Comparison of ENCODE assay signal across 7 cellular contexts in the genomic region with DNA sequence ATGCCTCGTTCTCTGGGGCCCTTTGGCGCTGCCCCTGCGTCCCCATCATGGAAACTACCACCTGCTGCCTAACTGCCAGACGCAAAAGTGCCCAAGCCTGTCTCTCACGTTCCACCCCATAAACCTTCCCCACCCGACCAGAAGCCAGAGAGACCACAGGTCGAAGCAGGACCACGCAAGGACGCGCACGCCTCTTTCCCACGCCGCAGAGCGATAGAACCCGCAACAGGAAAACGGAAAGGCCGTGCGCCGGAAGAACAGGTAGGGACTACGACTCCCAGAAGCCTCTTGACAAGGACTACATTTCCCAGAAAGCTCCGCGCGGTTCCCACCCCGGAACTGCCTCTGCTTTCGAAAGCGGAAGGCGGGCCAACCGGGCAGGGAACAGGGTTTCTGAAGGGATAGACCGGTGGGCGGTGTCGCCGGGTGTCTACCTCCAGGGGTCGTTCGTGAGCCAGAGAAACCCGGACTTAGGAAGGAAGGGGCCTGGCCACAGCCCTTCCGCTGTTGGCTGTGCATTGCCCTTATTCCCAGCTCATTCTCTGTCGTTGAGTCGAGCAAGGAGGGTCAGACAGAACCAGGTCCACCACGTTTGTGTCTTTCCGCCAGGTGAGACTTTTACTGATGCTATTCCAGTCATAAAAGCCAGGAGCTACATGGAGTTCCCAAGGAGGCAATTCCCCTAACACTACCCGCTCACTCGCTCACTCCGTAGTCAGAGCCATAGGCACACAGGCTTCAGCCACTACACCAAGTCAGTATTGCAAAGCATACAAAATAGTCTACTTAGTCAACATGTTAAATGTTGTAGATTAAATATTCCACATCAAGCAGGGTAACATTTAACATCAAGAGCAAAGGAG. TPM values are rescaled to one million over a fixed set of nuclear protein-coding genes. Genes with fewer than 3 reads are reported as not detected.
DNase-seq lines count a peak whose midpoint lies in the region; ATAC-seq, FAIRE-seq and TF ChIP-seq lines count a peak whose summit lies in the region.

No MANE protein-coding gene starts in this region.

- H3K27ac Mint-ChIP-seq in astrocyte (ENCODE audit: unreplicated experiment): peak overlapping the region; percentile 15

- H3K36me3 ChIP-seq in astrocyte (ENCODE audit: insufficient read depth, low read length): no peaks in the 10 kb centered on the region

- DNase-seq in NCI-H1694 treated with DMSO at 0.1 percent for 48 hours (lab: John Stamatoyannopoulos, UW) (peak; percentile 99), T-helper 2 cell (peak; percentile 90 to 98 (median 96)), astrocyte (ENCODE audit: low read depth) (peak; percentile 92), hepatic stellate cell (ENCODE audit: low spot score) (peak; percentile 93), renal cortical epithelial cell (ENCODE audit: low read depth) (peak; percentile 95)

- H3K27me3 Mint-ChIP-seq in astrocyte (ENCODE audit: low read depth, unreplicated experiment): peaks cover 5% of the 10 kb centered on the region

- H3K4me3 Mint-ChIP-seq in astrocyte (ENCODE audit: unreplicated experiment): peak overlapping the region; percentile 92

- no peaks in the 10 kb centered on the region for H3K9me3 ChIP-seq in astrocyte (ENCODE audit: insufficient read depth, low read depth, low read length)

- TF ChIP-seq CTCF in astrocyte (IDR thresholded peaks at IDR 0.05; ENCODE audit: insufficient read depth, low read depth, low read length): peak; percentile 66

- peak overlapping the region; percentile 58 for H3K27ac ChIP-seq in astrocyte (ENCODE audit: low read depth, low read length)

- ATAC-seq in GM18498 (IDR thresholded peaks at IDR 0.05; ENCODE audit: unreplicated experiment) (peak; percentile 99), HG02938 (IDR thresholded peaks at IDR 0.05; ENCODE audit: unreplicated experiment) (peak; percentile 95)

- peaks cover 12% of the 10 kb centered on the region for H3K4me1 ChIP-seq in astrocyte (ENCODE audit: insufficient read depth, low read length)

- H3K9ac ChIP-seq in astrocyte (ENCODE audit: low read length): peak overlapping the region; percentile 85

- no peaks in the 10 kb centered on the region for H3K36me3 Mint-ChIP-seq in astrocyte (ENCODE audit: low read depth, unreplicated experiment)

- peaks cover 13% of the 10 kb centered on the region for H3K4me1 Mint-ChIP-seq in astrocyte (ENCODE audit: low read depth, unreplicated experiment)

- H4K20me1 ChIP-seq in astrocyte (ENCODE audit: insufficient read depth, low read length): no peaks in the 10 kb centered on the region

- H2AFZ ChIP-seq in astrocyte (ENCODE audit: low read depth, low read length): peak overlapping the region; percentile 99

- no peaks in the 10 kb centered on the region for H3K79me2 ChIP-seq in astrocyte (ENCODE audit: insufficient read depth, low read length)

- peak overlapping the region; percentile 94 for H3K4me2 ChIP-seq in astrocyte (ENCODE audit: low read length)

- FAIRE-seq in astrocyte (lab: Jason Lieb, UNC): no peak

- no peaks in the 10 kb centered on the region for H3K27me3 ChIP-seq in astrocyte (ENCODE audit: insufficient read depth, low read length)

- H3K9me3 Mint-ChIP-seq in astrocyte (ENCODE audit: unreplicated experiment): peaks cover 2% of the 10 kb centered on the region

- H3K4me3 ChIP-seq in astrocyte (ENCODE audit: insufficient read depth, low read depth, low read length): peak overlapping the region; percentile 88

RNA-seq across cellular contexts. Expression of a gene that starts 56.6 kb away (rescaled TPM):
- total RNA-seq in astrocyte (57.6 and 60.7 TPM in 2 replicates), renal cortical epithelial cell (213 and 340 TPM in 2 replicates)

Comparison
In these comparisons a context has a peak if more than half of its experiments do, and no peak if none do; other contexts are left out.
1. Peak in every context shown above with its lines: DNase-seq, ATAC-seq, H3K4me3 ChIP-seq and H3K27ac ChIP-seq.